In genomic region chr9:127612993-127613954, GRCh38 we compare ENCODE assay signal across 8 cellular contexts. TPM values are rescaled to one million over a fixed set of nuclear protein-coding genes. Genes with fewer than 3 reads are reported as not detected.
DNase-seq lines count a peak whose midpoint lies in the region; ATAC-seq and TF ChIP-seq lines count a peak whose summit lies in the region.

No MANE protein-coding gene starts in this region.

- H3K9ac ChIP-seq in DND-41 (ENCODE audit: low read depth, low read length) = peak overlapping the region; percentile 72

- H3K36me3 ChIP-seq in DND-41 (ENCODE audit: insufficient read depth, low read length) = no peaks in the 10 kb centered on the region

- ATAC-seq in DND-41 (ENCODE audit: insufficient read depth, low read depth) (peak; percentile 57), GM19455 (IDR thresholded peaks at IDR 0.05; ENCODE audit: unreplicated experiment) (no peak)

- no peaks in the 10 kb centered on the region for H3K79me2 ChIP-seq in DND-41 (ENCODE audit: insufficient read depth, low read length)

- peaks cover 20% of the 10 kb centered on the region for H3K4me1 Mint-ChIP-seq in endothelial cell (ENCODE audit: unreplicated experiment)
- peaks cover 29% of the 10 kb centered on the region for H3K4me1 Mint-ChIP-seq in mesothelial cell of epicardium
- peaks cover 22% of the 10 kb centered on the region for H3K4me1 Mint-ChIP-seq in stimulated activated naive CD8-positive, alpha-beta T cell treated with anti-CD3 and anti-CD28 coated beads, Interleukin-15, Interleukin-2, amounts not matched to agents 100 ng/mL and 50 ng/mL, for 24 hours (ENCODE audit: low read depth)

- H3K36me3 Mint-ChIP-seq in endothelial cell (ENCODE audit: low read depth, unreplicated experiment) (peaks cover 10% of the 10 kb centered on the region), mesothelial cell of epicardium (no peaks in the 10 kb centered on the region)
- no peaks in the 10 kb centered on the region for H3K36me3 Mint-ChIP-seq in stimulated activated naive CD8-positive, alpha-beta T cell treated with anti-CD3 and anti-CD28 coated beads, Interleukin-15, Interleukin-2, amounts not matched to agents 100 ng/mL and 50 ng/mL, for 24 hours (ENCODE audit: low read depth)

- peaks cover 33% of the 10 kb centered on the region for H3K27me3 ChIP-seq in DND-41 (ENCODE audit: insufficient read depth, low read length, poor library complexity)

- H3K27me3 Mint-ChIP-seq in endothelial cell (ENCODE audit: unreplicated experiment) (peaks cover 15% of the 10 kb centered on the region), mesothelial cell of epicardium (ENCODE audit: low read depth) (no peaks in the 10 kb centered on the region)
- peaks cover 39% of the 10 kb centered on the region for H3K27me3 Mint-ChIP-seq in stimulated activated naive CD8-positive, alpha-beta T cell treated with anti-CD3 and anti-CD28 coated beads, Interleukin-15, Interleukin-2, amounts not matched to agents 100 ng/mL and 50 ng/mL, for 24 hours

- TF ChIP-seq CTCF in DND-41 (IDR thresholded peaks at IDR 0.05; ENCODE audit: borderline replicate concordance, extremely low read depth, low read length, poor library complexity, severe bottlenecking) (no peak), endothelial cell (IDR thresholded peaks at IDR 0.05; ENCODE audit: unreplicated experiment) (no peak), mesothelial cell of epicardium (IDR thresholded peaks at IDR 0.05; ENCODE audit: unreplicated experiment) (no peak)

- H4K20me1 ChIP-seq in DND-41 (ENCODE audit: insufficient read depth, low read length) = no peaks in the 10 kb centered on the region; the same call in 1 of the 2 replicates

- H3K27ac Mint-ChIP-seq in endothelial cell (ENCODE audit: unreplicated experiment) (peak overlapping the region; percentile 91), mesothelial cell of epicardium (peak overlapping the region; percentile 81)
- H3K27ac Mint-ChIP-seq in stimulated activated naive CD8-positive, alpha-beta T cell treated with anti-CD3 and anti-CD28 coated beads, Interleukin-15, Interleukin-2, amounts not matched to agents 100 ng/mL and 50 ng/mL, for 24 hours = peak overlapping the region; percentile 68

- H3K27ac ChIP-seq in DND-41 (ENCODE audit: low read length) = no peak overlapping the region

- DNase-seq in DND-41 (peak; percentile 58), NCI-H2171 (lab: John Stamatoyannopoulos, UW) (peak; percentile 38), activated T-cell treated with anti-CD3 and anti-CD28 coated beads for 1 hour (ENCODE audit: low read depth) (peak; percentile 14), endothelial cell (ENCODE audit: low spot score) (peak; percentile 65), mesothelial cell of epicardium (ENCODE audit: low spot score in 2 of 2, unreplicated experiment in 2 of 2) (peak; percentile 20 to 53), OCI-M1 (lab: John Stamatoyannopoulos, UW) (no peak)

- H3K4me3 ChIP-seq in DND-41 (ENCODE audit: low read depth in 1 of 2, low read length in 2 of 2) = peak overlapping the region; percentile 25 to 65; a peak in 3 of 4 replicates

- H3K9me3 Mint-ChIP-seq in endothelial cell (ENCODE audit: unreplicated experiment) (no peaks in the 10 kb centered on the region), mesothelial cell of epicardium (no peaks in the 10 kb centered on the region)
- no peaks in the 10 kb centered on the region for H3K9me3 Mint-ChIP-seq in stimulated activated naive CD8-positive, alpha-beta T cell treated with anti-CD3 and anti-CD28 coated beads, Interleukin-15, Interleukin-2, amounts not matched to agents 100 ng/mL and 50 ng/mL, for 24 hours

- peaks cover 34% of the 10 kb centered on the region for H3K4me1 ChIP-seq in DND-41 (ENCODE audit: insufficient read depth, low read length)

- H2AFZ ChIP-seq in DND-41 (ENCODE audit: low read depth, low read length) = peak overlapping the region; percentile 24; the same call in 1 of the 2 replicates

- H3K4me3 Mint-ChIP-seq in endothelial cell (ENCODE audit: unreplicated experiment) (peak overlapping the region; percentile 98), mesothelial cell of epicardium (peak overlapping the region; percentile 87)
- peak overlapping the region; percentile 90 for H3K4me3 Mint-ChIP-seq in stimulated activated naive CD8-positive, alpha-beta T cell treated with anti-CD3 and anti-CD28 coated beads, Interleukin-15, Interleukin-2, amounts not matched to agents 100 ng/mL and 50 ng/mL, for 24 hours

- H3K9me3 ChIP-seq in DND-41 (ENCODE audit: insufficient read depth, low read length, severe bottlenecking) = no peaks in the 10 kb centered on the region

- H3K4me2 ChIP-seq in DND-41 (ENCODE audit: insufficient read depth, low read length) = peak overlapping the region; percentile 96

RNA-seq across cellular contexts. Expression of gene STXBP1, which starts 1.2 kb away (rescaled TPM):
- total RNA-seq in endothelial cell (ENCODE audit: unreplicated experiment) (113 TPM), mesothelial cell of epicardium (94.9 to 112 TPM (median 105 TPM) in 3 replicates)
